2 cellular contexts compared by ENCODE assay signal in the genomic region with DNA sequence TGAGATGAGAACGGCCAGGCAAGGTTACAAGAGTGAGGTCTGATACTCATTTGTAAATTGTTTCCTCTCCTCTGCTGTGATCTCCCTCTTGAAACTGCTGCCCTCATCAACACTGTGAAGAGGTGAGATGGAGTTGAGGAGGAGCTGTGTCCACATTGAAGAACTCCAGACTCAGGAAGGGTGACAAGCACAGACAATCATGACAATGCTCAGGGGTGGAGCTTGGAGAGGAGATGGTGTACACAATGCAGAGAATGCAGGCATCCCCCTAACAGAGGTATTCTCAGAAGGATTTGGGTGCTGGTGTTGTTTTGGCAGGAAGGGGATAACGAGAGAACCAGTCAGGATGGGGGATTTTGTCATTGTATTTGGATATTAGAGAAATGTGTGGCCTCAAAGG.
TF ChIP-seq lines count a peak whose summit lies in the region.

No MANE protein-coding gene starts in this region.

TF ChIP-seq in H1, 55 proteins besides CTCF, POLR2A, EP300 and RAD21:
- TF ChIP-seq CBX5 (IDR thresholded peaks at IDR 0.05; ENCODE audit: low read depth, low read length) = no peak
- TF ChIP-seq TAF1 (IDR thresholded peaks at IDR 0.05; ENCODE audit: low read depth, low read length) = no peak
- no peak for TF ChIP-seq HDAC6 (IDR thresholded peaks at IDR 0.05; ENCODE audit: low read depth, low read length)
- no peak for TF ChIP-seq SUZ12 (IDR thresholded peaks at IDR 0.05; ENCODE audit: low read length)
- no peak for TF ChIP-seq HDAC2 (IDR thresholded peaks at IDR 0.05; ENCODE audit: borderline replicate concordance in 1 of 2, low read depth in 2 of 2, low read length in 2 of 2)
- TF ChIP-seq JUND (IDR thresholded peaks at IDR 0.05; ENCODE audit: low read length) = no peak
- no peak for TF ChIP-seq CHD1 (IDR thresholded peaks at IDR 0.05; ENCODE audit: low read depth, low read length)
- TF ChIP-seq RBBP5 (IDR thresholded peaks at IDR 0.05; ENCODE audit: borderline replicate concordance, low read depth, low read length) = no peak
- TF ChIP-seq SRF (IDR thresholded peaks at IDR 0.05; ENCODE audit: low read depth, low read length) = no peak
- no peak for TF ChIP-seq CBX8 (IDR thresholded peaks at IDR 0.05; ENCODE audit: borderline replicate concordance, low read depth, low read length)
- TF ChIP-seq, protein P1, sequence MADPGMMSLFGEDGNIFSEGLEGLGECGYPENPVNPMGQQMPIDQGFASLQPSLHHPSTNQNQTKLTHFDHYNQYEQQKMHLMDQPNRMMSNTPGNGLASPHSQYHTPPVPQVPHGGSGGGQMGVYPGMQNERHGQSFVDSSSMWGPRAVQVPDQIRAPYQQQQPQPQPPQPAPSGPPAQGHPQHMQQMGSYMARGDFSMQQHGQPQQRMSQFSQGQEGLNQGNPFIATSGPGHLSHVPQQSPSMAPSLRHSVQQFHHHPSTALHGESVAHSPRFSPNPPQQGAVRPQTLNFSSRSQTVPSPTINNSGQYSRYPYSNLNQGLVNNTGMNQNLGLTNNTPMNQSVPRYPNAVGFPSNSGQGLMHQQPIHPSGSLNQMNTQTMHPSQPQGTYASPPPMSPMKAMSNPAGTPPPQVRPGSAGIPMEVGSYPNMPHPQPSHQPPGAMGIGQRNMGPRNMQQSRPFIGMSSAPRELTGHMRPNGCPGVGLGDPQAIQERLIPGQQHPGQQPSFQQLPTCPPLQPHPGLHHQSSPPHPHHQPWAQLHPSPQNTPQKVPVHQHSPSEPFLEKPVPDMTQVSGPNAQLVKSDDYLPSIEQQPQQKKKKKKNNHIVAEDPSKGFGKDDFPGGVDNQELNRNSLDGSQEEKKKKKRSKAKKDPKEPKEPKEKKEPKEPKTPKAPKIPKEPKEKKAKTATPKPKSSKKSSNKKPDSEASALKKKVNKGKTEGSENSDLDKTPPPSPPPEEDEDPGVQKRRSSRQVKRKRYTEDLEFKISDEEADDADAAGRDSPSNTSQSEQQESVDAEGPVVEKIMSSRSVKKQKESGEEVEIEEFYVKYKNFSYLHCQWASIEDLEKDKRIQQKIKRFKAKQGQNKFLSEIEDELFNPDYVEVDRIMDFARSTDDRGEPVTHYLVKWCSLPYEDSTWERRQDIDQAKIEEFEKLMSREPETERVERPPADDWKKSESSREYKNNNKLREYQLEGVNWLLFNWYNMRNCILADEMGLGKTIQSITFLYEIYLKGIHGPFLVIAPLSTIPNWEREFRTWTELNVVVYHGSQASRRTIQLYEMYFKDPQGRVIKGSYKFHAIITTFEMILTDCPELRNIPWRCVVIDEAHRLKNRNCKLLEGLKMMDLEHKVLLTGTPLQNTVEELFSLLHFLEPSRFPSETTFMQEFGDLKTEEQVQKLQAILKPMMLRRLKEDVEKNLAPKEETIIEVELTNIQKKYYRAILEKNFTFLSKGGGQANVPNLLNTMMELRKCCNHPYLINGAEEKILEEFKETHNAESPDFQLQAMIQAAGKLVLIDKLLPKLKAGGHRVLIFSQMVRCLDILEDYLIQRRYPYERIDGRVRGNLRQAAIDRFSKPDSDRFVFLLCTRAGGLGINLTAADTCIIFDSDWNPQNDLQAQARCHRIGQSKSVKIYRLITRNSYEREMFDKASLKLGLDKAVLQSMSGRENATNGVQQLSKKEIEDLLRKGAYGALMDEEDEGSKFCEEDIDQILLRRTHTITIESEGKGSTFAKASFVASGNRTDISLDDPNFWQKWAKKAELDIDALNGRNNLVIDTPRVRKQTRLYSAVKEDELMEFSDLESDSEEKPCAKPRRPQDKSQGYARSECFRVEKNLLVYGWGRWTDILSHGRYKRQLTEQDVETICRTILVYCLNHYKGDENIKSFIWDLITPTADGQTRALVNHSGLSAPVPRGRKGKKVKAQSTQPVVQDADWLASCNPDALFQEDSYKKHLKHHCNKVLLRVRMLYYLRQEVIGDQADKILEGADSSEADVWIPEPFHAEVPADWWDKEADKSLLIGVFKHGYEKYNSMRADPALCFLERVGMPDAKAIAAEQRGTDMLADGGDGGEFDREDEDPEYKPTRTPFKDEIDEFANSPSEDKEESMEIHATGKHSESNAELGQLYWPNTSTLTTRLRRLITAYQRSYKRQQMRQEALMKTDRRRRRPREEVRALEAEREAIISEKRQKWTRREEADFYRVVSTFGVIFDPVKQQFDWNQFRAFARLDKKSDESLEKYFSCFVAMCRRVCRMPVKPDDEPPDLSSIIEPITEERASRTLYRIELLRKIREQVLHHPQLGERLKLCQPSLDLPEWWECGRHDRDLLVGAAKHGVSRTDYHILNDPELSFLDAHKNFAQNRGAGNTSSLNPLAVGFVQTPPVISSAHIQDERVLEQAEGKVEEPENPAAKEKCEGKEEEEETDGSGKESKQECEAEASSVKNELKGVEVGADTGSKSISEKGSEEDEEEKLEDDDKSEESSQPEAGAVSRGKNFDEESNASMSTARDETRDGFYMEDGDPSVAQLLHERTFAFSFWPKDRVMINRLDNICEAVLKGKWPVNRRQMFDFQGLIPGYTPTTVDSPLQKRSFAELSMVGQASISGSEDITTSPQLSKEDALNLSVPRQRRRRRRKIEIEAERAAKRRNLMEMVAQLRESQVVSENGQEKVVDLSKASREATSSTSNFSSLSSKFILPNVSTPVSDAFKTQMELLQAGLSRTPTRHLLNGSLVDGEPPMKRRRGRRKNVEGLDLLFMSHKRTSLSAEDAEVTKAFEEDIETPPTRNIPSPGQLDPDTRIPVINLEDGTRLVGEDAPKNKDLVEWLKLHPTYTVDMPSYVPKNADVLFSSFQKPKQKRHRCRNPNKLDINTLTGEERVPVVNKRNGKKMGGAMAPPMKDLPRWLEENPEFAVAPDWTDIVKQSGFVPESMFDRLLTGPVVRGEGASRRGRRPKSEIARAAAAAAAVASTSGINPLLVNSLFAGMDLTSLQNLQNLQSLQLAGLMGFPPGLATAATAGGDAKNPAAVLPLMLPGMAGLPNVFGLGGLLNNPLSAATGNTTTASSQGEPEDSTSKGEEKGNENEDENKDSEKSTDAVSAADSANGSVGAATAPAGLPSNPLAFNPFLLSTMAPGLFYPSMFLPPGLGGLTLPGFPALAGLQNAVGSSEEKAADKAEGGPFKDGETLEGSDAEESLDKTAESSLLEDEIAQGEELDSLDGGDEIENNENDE (IDR thresholded peaks at IDR 0.05; ENCODE audit: insufficient replicate concordance, low read length) = no peak
TF ChIP-seq in H1: peak in this region for 0.

TF ChIP-seq in WTC11, 78 proteins besides CTCF, POLR2A, EP300 and RAD21:
- TF ChIP-seq, protein P2, sequence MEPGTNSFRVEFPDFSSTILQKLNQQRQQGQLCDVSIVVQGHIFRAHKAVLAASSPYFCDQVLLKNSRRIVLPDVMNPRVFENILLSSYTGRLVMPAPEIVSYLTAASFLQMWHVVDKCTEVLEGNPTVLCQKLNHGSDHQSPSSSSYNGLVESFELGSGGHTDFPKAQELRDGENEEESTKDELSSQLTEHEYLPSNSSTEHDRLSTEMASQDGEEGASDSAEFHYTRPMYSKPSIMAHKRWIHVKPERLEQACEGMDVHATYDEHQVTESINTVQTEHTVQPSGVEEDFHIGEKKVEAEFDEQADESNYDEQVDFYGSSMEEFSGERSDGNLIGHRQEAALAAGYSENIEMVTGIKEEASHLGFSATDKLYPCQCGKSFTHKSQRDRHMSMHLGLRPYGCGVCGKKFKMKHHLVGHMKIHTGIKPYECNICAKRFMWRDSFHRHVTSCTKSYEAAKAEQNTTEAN (CRISPR knock-in tag; IDR thresholded peaks at IDR 0.05) = no peak
